1 cellular context compared by ENCODE assay signal in the genomic region with DNA sequence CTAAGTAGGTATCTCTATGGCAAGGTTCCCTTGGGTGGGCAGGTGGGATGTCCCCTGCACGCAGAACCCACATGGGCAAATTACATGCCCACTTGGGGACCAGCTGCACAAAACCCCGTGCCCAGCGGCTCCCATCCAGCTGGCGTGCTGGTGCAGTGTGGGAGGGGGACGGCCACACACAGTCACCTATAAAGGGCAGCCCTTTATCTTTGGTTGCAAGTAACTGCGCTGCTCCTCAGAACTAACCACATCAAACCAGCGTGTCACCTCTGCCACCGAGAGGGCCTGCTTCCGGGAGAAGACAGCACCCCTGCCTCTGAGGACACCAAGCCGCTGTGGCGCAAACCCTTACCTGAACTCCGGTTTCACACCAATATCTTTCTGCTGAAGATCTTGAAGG.
TF ChIP-seq lines count a peak whose summit lies in the region.

No MANE protein-coding gene starts in this region.

TF ChIP-seq in K562, 482 proteins besides CTCF, POLR2A, EP300 and RAD21:
- TF ChIP-seq, protein P1, sequence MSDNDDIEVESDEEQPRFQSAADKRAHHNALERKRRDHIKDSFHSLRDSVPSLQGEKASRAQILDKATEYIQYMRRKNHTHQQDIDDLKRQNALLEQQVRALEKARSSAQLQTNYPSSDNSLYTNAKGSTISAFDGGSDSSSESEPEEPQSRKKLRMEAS (CRISPR knock-in tag; IDR thresholded peaks at IDR 0.05) = no peak
- TF ChIP-seq CBFA2T2 (conservative IDR thresholded peaks at IDR 0.05) (no peak), TOE1 (IDR thresholded peaks at IDR 0.05; ENCODE audit: borderline replicate concordance) (no peak), TOE1 (CRISPR knock-in tag; IDR thresholded peaks at IDR 0.05; ENCODE audit: borderline replicate concordance, low read depth) (no peak), HNRNPH1 (optimal IDR thresholded peaks at IDR 0.05; ENCODE audit: low read depth, low read length) (no peak), STAT5A (IDR thresholded peaks at IDR 0.05; ENCODE audit: borderline replicate concordance, low read length) (no peak), ZNF140 (CRISPR knock-in tag; IDR thresholded peaks at IDR 0.05) (no peak), ZNF707 (CRISPR knock-in tag; conservative IDR thresholded peaks at IDR 0.05) (no peak), PCBP2 (IDR thresholded peaks at IDR 0.05; ENCODE audit: low read depth, low read length, poor library complexity, severe bottlenecking) (no peak), ZNF232 (CRISPR knock-in tag; IDR thresholded peaks at IDR 0.05) (no peak), DPF2 (IDR thresholded peaks at IDR 0.05) (no peak), CC2D1A (IDR thresholded peaks at IDR 0.05) (no peak)
- TF ChIP-seq, protein P2, sequence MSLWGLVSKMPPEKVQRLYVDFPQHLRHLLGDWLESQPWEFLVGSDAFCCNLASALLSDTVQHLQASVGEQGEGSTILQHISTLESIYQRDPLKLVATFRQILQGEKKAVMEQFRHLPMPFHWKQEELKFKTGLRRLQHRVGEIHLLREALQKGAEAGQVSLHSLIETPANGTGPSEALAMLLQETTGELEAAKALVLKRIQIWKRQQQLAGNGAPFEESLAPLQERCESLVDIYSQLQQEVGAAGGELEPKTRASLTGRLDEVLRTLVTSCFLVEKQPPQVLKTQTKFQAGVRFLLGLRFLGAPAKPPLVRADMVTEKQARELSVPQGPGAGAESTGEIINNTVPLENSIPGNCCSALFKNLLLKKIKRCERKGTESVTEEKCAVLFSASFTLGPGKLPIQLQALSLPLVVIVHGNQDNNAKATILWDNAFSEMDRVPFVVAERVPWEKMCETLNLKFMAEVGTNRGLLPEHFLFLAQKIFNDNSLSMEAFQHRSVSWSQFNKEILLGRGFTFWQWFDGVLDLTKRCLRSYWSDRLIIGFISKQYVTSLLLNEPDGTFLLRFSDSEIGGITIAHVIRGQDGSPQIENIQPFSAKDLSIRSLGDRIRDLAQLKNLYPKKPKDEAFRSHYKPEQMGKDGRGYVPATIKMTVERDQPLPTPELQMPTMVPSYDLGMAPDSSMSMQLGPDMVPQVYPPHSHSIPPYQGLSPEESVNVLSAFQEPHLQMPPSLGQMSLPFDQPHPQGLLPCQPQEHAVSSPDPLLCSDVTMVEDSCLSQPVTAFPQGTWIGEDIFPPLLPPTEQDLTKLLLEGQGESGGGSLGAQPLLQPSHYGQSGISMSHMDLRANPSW (CRISPR knock-in tag; IDR thresholded peaks at IDR 0.05) = no peak
- TF ChIP-seq, protein P3, sequence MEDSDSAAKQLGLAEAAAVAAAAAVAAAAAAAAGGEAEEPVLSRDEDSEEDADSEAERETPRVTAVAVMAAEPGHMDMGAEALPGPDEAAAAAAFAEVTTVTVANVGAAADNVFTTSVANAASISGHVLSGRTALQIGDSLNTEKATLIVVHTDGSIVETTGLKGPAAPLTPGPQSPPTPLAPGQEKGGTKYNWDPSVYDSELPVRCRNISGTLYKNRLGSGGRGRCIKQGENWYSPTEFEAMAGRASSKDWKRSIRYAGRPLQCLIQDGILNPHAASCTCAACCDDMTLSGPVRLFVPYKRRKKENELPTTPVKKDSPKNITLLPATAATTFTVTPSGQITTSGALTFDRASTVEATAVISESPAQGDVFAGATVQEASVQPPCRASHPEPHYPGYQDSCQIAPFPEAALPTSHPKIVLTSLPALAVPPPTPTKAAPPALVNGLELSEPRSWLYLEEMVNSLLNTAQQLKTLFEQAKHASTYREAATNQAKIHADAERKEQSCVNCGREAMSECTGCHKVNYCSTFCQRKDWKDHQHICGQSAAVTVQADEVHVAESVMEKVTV (CRISPR knock-in tag; IDR thresholded peaks at IDR 0.05) = no peak
- TF ChIP-seq, protein P4, sequence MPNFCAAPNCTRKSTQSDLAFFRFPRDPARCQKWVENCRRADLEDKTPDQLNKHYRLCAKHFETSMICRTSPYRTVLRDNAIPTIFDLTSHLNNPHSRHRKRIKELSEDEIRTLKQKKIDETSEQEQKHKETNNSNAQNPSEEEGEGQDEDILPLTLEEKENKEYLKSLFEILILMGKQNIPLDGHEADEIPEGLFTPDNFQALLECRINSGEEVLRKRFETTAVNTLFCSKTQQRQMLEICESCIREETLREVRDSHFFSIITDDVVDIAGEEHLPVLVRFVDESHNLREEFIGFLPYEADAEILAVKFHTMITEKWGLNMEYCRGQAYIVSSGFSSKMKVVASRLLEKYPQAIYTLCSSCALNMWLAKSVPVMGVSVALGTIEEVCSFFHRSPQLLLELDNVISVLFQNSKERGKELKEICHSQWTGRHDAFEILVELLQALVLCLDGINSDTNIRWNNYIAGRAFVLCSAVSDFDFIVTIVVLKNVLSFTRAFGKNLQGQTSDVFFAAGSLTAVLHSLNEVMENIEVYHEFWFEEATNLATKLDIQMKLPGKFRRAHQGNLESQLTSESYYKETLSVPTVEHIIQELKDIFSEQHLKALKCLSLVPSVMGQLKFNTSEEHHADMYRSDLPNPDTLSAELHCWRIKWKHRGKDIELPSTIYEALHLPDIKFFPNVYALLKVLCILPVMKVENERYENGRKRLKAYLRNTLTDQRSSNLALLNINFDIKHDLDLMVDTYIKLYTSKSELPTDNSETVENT (CRISPR knock-in tag; IDR thresholded peaks at IDR 0.05) = no peak
- TF ChIP-seq, protein P5, sequence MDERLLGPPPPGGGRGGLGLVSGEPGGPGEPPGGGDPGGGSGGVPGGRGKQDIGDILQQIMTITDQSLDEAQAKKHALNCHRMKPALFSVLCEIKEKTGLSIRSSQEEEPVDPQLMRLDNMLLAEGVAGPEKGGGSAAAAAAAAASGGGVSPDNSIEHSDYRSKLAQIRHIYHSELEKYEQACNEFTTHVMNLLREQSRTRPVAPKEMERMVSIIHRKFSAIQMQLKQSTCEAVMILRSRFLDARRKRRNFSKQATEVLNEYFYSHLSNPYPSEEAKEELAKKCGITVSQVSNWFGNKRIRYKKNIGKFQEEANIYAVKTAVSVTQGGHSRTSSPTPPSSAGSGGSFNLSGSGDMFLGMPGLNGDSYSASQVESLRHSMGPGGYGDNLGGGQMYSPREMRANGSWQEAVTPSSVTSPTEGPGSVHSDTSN (CRISPR knock-in tag; IDR thresholded peaks at IDR 0.05; ENCODE audit: low read depth) = no peak
- TF ChIP-seq, protein P5 (tag; conservative IDR thresholded peaks at IDR 0.05; ENCODE audit: low read depth) = no peak
- TF ChIP-seq, protein P6, sequence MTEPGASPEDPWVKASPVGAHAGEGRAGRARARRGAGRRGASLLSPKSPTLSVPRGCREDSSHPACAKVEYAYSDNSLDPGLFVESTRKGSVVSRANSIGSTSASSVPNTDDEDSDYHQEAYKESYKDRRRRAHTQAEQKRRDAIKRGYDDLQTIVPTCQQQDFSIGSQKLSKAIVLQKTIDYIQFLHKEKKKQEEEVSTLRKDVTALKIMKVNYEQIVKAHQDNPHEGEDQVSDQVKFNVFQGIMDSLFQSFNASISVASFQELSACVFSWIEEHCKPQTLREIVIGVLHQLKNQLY (CRISPR knock-in tag; conservative IDR thresholded peaks at IDR 0.05) = no peak
